In genomic region chr1:208202333-208202987, GRCh38 we compare ENCODE assay signal across 11 cellular contexts. TPM values are rescaled to one million over a fixed set of nuclear protein-coding genes. Genes with fewer than 3 reads are reported as not detected.
DNase-seq lines count a peak whose midpoint lies in the region; ATAC-seq and TF ChIP-seq lines count a peak whose summit lies in the region.
"Had no signal": no experiment of that assay in that cellular context is flagged by ENCODE, and none has a peak within 500 bp of the region (broad histone marks: within the 10 kb centered on the region; RNA-seq: fewer than 3 reads in every experiment).

No MANE protein-coding gene starts in this region.

- no peaks in the 10 kb centered on the region for H3K9me3 ChIP-seq in sigmoid colon

- H3K36me3 Mint-ChIP-seq in endothelial cell (ENCODE audit: low read depth, unreplicated experiment) = peaks cover 6% of the 10 kb centered on the region
- no peaks in the 10 kb centered on the region for H3K36me3 Mint-ChIP-seq in activated CD8-positive, alpha-beta T cell treated with anti-CD3 and anti-CD28 coated beads, Interleukin-2, amount 10 ng/mL, durations not matched to agents 7 days and 5 days (ENCODE audit: low read depth)
- peaks cover 3% of the 10 kb centered on the region for H3K36me3 Mint-ChIP-seq in chondrocyte (ENCODE audit: low read depth)
- H3K36me3 Mint-ChIP-seq: CD8-positive, alpha-beta T cell had no signal

- peaks cover 0 to 15% (median 5%) of the 10 kb centered on the region in 4 donors for H3K4me1 ChIP-seq in sigmoid colon

- TF ChIP-seq CTCF in endothelial cell (IDR thresholded peaks at IDR 0.05; ENCODE audit: unreplicated experiment) = no peak
- no peak for TF ChIP-seq CTCF in sigmoid colon (IDR thresholded peaks at IDR 0.05)
- no peak for TF ChIP-seq CTCF in chondrocyte (IDR thresholded peaks at IDR 0.05)

- ATAC-seq in HG02763 (IDR thresholded peaks at IDR 0.05; ENCODE audit: unreplicated experiment) (no peak), GM21737 (IDR thresholded peaks at IDR 0.05; ENCODE audit: unreplicated experiment) (no peak)
- no peak for ATAC-seq in activated CD8-positive, alpha-beta T cell treated with anti-CD3 and anti-CD28 coated beads, Interleukin-2, amount 10 ng/mL, durations not matched to agents 7 days and 5 days
- ATAC-seq: CD8-positive, alpha-beta T cell had no signal

- no peaks in the 10 kb centered on the region for H3K27me3 ChIP-seq in sigmoid colon

- TF ChIP-seq POLR2A in sigmoid colon (IDR thresholded peaks at IDR 0.05) = no peak

- POLR2A ChIA-PET in activated CD8-positive, alpha-beta T cell treated with anti-CD3 and anti-CD28 coated beads, Interleukin-2, amount 10 ng/mL, durations not matched to agents 7 days and 5 days (lab: Charles Lee) = no interaction called here

- H3K9me3 Mint-ChIP-seq in endothelial cell (ENCODE audit: unreplicated experiment) (no peaks in the 10 kb centered on the region), chondrocyte (ENCODE audit: low read depth) (no peaks in the 10 kb centered on the region)
- no peaks in the 10 kb centered on the region for H3K9me3 Mint-ChIP-seq in activated CD8-positive, alpha-beta T cell treated with anti-CD3 and anti-CD28 coated beads, Interleukin-2, amount 10 ng/mL, durations not matched to agents 7 days and 5 days (ENCODE audit: insufficient read depth)
- H3K9me3 Mint-ChIP-seq: CD8-positive, alpha-beta T cell had no signal

- H3K4me3 Mint-ChIP-seq in endothelial cell (ENCODE audit: unreplicated experiment) (no peak overlapping the region), chondrocyte (ENCODE audit: unreplicated experiment) (no peak overlapping the region)
- H3K4me3 Mint-ChIP-seq in activated CD8-positive, alpha-beta T cell treated with anti-CD3 and anti-CD28 coated beads, Interleukin-2, amount 10 ng/mL, durations not matched to agents 7 days and 5 days = no peak overlapping the region
- H3K4me3 Mint-ChIP-seq: CD8-positive, alpha-beta T cell had no signal

- intact Hi-C loops in sigmoid colon (cut with DNase I) = no loop called here

- 23 to 72% methylated on average over 5 of the region's 5 CpGs for WGBS in sigmoid colon, 2 donors

- DNase-seq in DMS153 treated with DMSO at 0.1 percent for 48 hours (lab: John Stamatoyannopoulos, UW; ENCODE audit: unreplicated experiment) = peak; percentile 69
- peak; percentile 54 for DNase-seq in NCI-H2029 treated with DMSO at 0.1 percent for 48 hours (lab: John Stamatoyannopoulos, UW)
- DNase-seq in endothelial cell (ENCODE audit: low spot score) = no peak
- no peak for DNase-seq in sigmoid colon
- DNase-seq in activated CD8-positive, alpha-beta T cell treated with anti-CD3 and anti-CD28 coated beads, Interleukin-2, amount 10 ng/mL, durations not matched to agents 7 days and 5 days = no peak
- DNase-seq in chondrocyte (ENCODE audit: low spot score) = no peak
- DNase-seq: activated T-cell treated with anti-CD3 and anti-CD28 coated beads, Interleukin-2, amount 50 U/mL, for 1 hour; CD8-positive, alpha-beta T cell; kidney had no signal

- no peak overlapping the region for H3K4me3 ChIP-seq in sigmoid colon

- H3K27ac ChIP-seq in sigmoid colon = peak overlapping the region in 3 of 4 donors; percentile 33 to 66 (median 53)

- CTCF ChIA-PET in activated CD8-positive, alpha-beta T cell treated with anti-CD3 and anti-CD28 coated beads, Interleukin-2, amount 10 ng/mL, durations not matched to agents 7 days and 5 days (lab: Charles Lee) = interaction anchor here (1.1 to 2.4 kb wide), 2 partner anchors 43 to 71 kb away, joined by 3 to 9 read pairs; partner anchors contain the start of gene PLXNA2

- no peak for TF ChIP-seq EP300 in sigmoid colon (IDR thresholded peaks at IDR 0.05)

- H3K36me3 ChIP-seq in sigmoid colon = peaks cover 0 to 4% (median 0%) of the 10 kb centered on the region in 4 donors

- H3K27me3 Mint-ChIP-seq in endothelial cell (ENCODE audit: unreplicated experiment) (peaks cover 5% of the 10 kb centered on the region), chondrocyte (ENCODE audit: low read depth) (no peaks in the 10 kb centered on the region)
- H3K27me3 Mint-ChIP-seq in activated CD8-positive, alpha-beta T cell treated with anti-CD3 and anti-CD28 coated beads, Interleukin-2, amount 10 ng/mL, durations not matched to agents 7 days and 5 days (ENCODE audit: low read depth) = no peaks in the 10 kb centered on the region

- H3K4me1 Mint-ChIP-seq in endothelial cell (ENCODE audit: unreplicated experiment) (peaks cover 14% of the 10 kb centered on the region), chondrocyte (ENCODE audit: low read depth) (peaks cover 23% of the 10 kb centered on the region)
- H3K4me1 Mint-ChIP-seq in activated CD8-positive, alpha-beta T cell treated with anti-CD3 and anti-CD28 coated beads, Interleukin-2, amount 10 ng/mL, durations not matched to agents 7 days and 5 days (ENCODE audit: low read depth) = no peaks in the 10 kb centered on the region

- H3K27ac Mint-ChIP-seq in endothelial cell (ENCODE audit: unreplicated experiment) = peak overlapping the region; percentile 54
- H3K27ac Mint-ChIP-seq in activated CD8-positive, alpha-beta T cell treated with anti-CD3 and anti-CD28 coated beads, Interleukin-2, amount 10 ng/mL, durations not matched to agents 7 days and 5 days = no peak overlapping the region
- no peak overlapping the region for H3K27ac Mint-ChIP-seq in chondrocyte (ENCODE audit: unreplicated experiment)
- H3K27ac Mint-ChIP-seq: CD8-positive, alpha-beta T cell had no signal

RNA-seq across cellular contexts. Expression of gene PLXNA2, which starts 41.7 kb away (rescaled TPM):
- total RNA-seq in endothelial cell (ENCODE audit: unreplicated experiment) = 25.6 TPM
- 10 to 100 TPM in 2 of 4 donors, 1 to 10 TPM in 2; 5.1 to 16.1 (median 8.4) TPM for total RNA-seq in sigmoid colon
- 10 to 100 TPM in 1 of 3 donors, 1 to 10 TPM in 2; 2.4 to 14.2 (median 4.9) TPM for polyA plus RNA-seq in sigmoid colon
- total RNA-seq in activated CD8-positive, alpha-beta T cell treated with anti-CD3 and anti-CD28 coated beads, Interleukin-2, amount 10 ng/mL, durations not matched to agents 7 days and 5 days = 1 to 10 TPM in 1 of 2 experiments, under 1 TPM in 1; 0.84 to 1.6 TPM
- 22.0 to 37.9 TPM (median 24.9 TPM) in 3 replicates for total RNA-seq in chondrocyte

Comparison
In these comparisons a context has a peak if more than half of its experiments do, and no peak if none do; other contexts are left out.
1. DNase-seq: peak in DMS153 treated with DMSO at 0.1 percent for 48 hours (single experiment) and NCI-H2029 treated with DMSO at 0.1 percent for 48 hours (single experiment); none in endothelial cell (single experiment), sigmoid colon (single experiment), activated CD8-positive, alpha-beta T cell treated with anti-CD3 and anti-CD28 coated beads, Interleukin-2, amount 10 ng/mL, durations not matched to agents 7 days and 5 days (single experiment) and chondrocyte (single experiment).